Comparison of ENCODE assay signal across 16 cellular contexts in the genomic region with DNA sequence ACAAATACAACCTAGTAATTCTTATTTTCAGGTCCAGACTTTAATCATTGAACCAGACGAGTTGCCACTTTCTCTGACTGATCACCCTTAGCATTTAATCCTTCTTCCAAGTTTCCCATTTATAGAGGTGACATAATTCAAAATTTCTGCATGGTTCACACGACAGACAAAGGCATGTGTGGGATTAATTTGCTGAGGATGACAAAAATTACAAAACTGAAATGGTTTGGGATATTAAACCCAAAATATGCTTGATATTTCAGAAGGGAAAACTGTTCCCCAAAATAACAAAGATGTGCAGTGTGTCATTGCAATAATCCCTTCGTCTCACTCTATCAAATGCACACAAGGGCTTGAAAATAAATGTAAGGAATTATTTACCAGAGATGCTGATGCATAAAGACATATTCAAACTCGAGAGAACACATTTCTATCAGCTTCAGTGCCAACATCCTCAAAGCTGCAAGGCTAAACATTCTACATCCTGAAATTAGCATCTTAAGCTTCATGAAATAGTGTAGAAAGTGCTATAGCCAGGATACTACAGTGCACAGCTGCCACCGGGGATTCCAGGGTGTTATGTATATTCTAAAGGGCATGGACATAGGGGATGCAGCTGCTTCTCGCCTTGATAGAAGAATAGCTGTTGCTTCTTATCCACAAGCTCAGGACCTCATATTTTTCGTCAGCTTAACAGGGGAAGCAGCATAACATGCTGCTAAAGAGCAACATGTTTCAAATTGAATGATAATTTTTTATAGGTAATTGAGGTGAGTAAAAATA.
DNase-seq lines count a peak whose midpoint lies in the region; ATAC-seq and TF ChIP-seq lines count a peak whose summit lies in the region.
"Had no signal": no experiment of that assay in that cellular context is flagged by ENCODE, and none has a peak within 500 bp of the region (broad histone marks: within the 10 kb centered on the region; RNA-seq: fewer than 3 reads in every experiment).

No MANE protein-coding gene starts in this region.

- H3K27ac ChIP-seq in OCI-LY3 (ENCODE audit: low read length), result no peak overlapping the region
- H3K27ac ChIP-seq: 22Rv1, BLaER1, GM23248 had no signal

- no peak overlapping the region for H3K9ac ChIP-seq in OCI-LY3 (ENCODE audit: low read length)
- H3K9ac ChIP-seq: BLaER1, GM23248 had no signal

- DNase-seq in NCI-H82 (lab: John Stamatoyannopoulos, UW) (peak; percentile 27), NCI-H82 treated with DMSO at 0.1 percent for 48 hours (lab: John Stamatoyannopoulos, UW; ENCODE audit: unreplicated experiment) (no peak), inferior parietal cortex (ENCODE audit: extremely low spot score) (peak; percentile 7)
- DNase-seq: CD4-positive, alpha-beta memory T cell; DMS79 treated with DMSO at 0.1 percent for 48 hours; EL; GM23248; KG1 had no signal

- H2AFZ ChIP-seq in OCI-LY3 (ENCODE audit: low read depth, low read length), result peak overlapping the region; percentile 45; the same call in 1 of the 2 replicates
- H2AFZ ChIP-seq: GM23248 had no signal

- no peaks in the 10 kb centered on the region for H3K79me2 ChIP-seq in OCI-LY3 (ENCODE audit: low read length)

- H3K36me3 ChIP-seq in OCI-LY3 (replicated peaks; ENCODE audit: low read depth, low read length), result no peaks in the 10 kb centered on the region
- H3K36me3 ChIP-seq: BLaER1, HAP-1 had no signal

- H3K27me3 ChIP-seq in OCI-LY3 (ENCODE audit: low read depth, low read length), result no peaks in the 10 kb centered on the region
- H3K27me3 ChIP-seq: BLaER1 had no signal

- H3K4me3 ChIP-seq in OCI-LY3 (ENCODE audit: low read length), result no peak overlapping the region
- H3K4me3 ChIP-seq: BLaER1, GM12878, GM23248, HAP-1 had no signal

- H3K4me2 ChIP-seq in OCI-LY3 (ENCODE audit: low read length), result no peak overlapping the region
- H3K4me2 ChIP-seq: BLaER1 had no signal

- no peaks in the 10 kb centered on the region for H3K9me3 ChIP-seq in OCI-LY3 (ENCODE audit: insufficient read depth, low read length)
- H3K9me3 ChIP-seq: HAP-1 had no signal

- no peak for TF ChIP-seq CTCF in OCI-LY3 (IDR thresholded peaks at IDR 0.05; ENCODE audit: low read depth, low read length)

- H3K4me1 ChIP-seq in OCI-LY3 (ENCODE audit: low read length), result no peaks in the 10 kb centered on the region
- H3K4me1 ChIP-seq: BLaER1 had no signal

- no peak for ATAC-seq in GM18909 (IDR thresholded peaks at IDR 0.05; ENCODE audit: poor library complexity, unreplicated experiment)
- ATAC-seq in HG03159 (IDR thresholded peaks at IDR 0.05; ENCODE audit: unreplicated experiment), result no peak
- ATAC-seq in HG02610 (IDR thresholded peaks at IDR 0.05; ENCODE audit: unreplicated experiment), result no peak
- ATAC-seq: GM12878 had no signal

- no peaks in the 10 kb centered on the region for H4K20me1 ChIP-seq in OCI-LY3 (ENCODE audit: insufficient read depth, low read length)
- H4K20me1 ChIP-seq: BLaER1 had no signal
